ENCODE assay signal across 18 cellular contexts in the genomic region with DNA sequence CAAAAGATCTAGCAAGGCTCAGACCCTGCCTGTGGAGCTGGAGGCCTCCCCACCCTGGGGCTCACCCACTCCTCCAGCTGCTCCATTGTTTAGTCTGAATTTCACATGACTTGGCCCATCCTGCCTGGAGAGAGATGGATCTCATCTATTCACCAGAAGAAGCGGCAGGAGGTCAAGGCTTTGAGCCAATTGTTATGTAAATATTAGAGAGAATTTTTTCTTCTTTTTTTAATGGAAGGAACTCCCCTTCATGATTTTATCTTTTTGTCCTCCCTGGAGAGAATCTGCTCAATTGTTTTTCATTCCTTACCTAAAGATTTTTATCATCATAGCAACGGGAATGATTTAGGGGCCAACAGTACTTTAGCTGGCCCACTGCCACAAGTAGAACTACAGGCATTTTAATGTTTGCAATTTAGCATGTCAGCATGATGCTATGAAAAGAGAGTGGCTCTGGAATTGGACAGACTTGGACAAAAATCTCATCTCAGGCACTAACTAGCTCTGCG. TPM values are rescaled to one million over a fixed set of nuclear protein-coding genes. Genes with fewer than 3 reads are reported as not detected.
DNase-seq lines count a peak whose midpoint lies in the region; ATAC-seq and TF ChIP-seq lines count a peak whose summit lies in the region.
"Had no signal": no experiment of that assay in that cellular context is flagged by ENCODE, and none has a peak within 500 bp of the region (broad histone marks: within the 10 kb centered on the region; RNA-seq: fewer than 3 reads in every experiment).

No MANE protein-coding gene starts in this region.

- H3K27ac ChIP-seq in psoas muscle: peak overlapping the region; percentile 3
- H3K27ac ChIP-seq: 22Rv1 had no signal

- H3K9ac ChIP-seq in NT2/D1 (ENCODE audit: insufficient read length, low read depth): no peak overlapping the region

- peaks cover 23% of the 10 kb centered on the region for H3K36me3 ChIP-seq in NT2/D1 (ENCODE audit: insufficient read depth, insufficient read length, low read length)
- H3K36me3 ChIP-seq in psoas muscle (ENCODE audit: insufficient read depth in 1 of 2, low read depth in 1 of 2): peaks cover 0 to 24% of the 10 kb centered on the region in 2 donors

- TF ChIP-seq CTCF in fibroblast of the aortic adventitia (IDR thresholded peaks at IDR 0.05; ENCODE audit: insufficient read depth, low read length) (no peak), psoas muscle (IDR thresholded peaks at IDR 0.05) (no peak)

- intact Hi-C loops in psoas muscle (cut with DNase I): no loop called here

- H3K27me3 ChIP-seq in NT2/D1 (ENCODE audit: insufficient read depth, insufficient read length) (no peaks in the 10 kb centered on the region), psoas muscle (ENCODE audit: insufficient read depth in 3 of 3, low read length in 2 of 3) (no peaks in the 10 kb centered on the region)

- H3K9me3 ChIP-seq in NT2/D1 (ENCODE audit: insufficient read depth, low read length) (peaks cover 12% of the 10 kb centered on the region; the same call in 1 of the 2 replicates), psoas muscle (no peaks in the 10 kb centered on the region)

- WGBS in psoas muscle, 3 donors: 55 to 60% (median 59%) methylated on average over 3 of the region's 3 CpGs

- no peak overlapping the region for H3K4me3 ChIP-seq in NT2/D1 (ENCODE audit: insufficient read length, low read depth)
- H3K4me3 ChIP-seq in fibroblast of the aortic adventitia (ENCODE audit: low read depth, low read length): no peak overlapping the region
- H3K4me3 ChIP-seq in psoas muscle: no peak overlapping the region

- no peaks in the 10 kb centered on the region for H3K4me1 ChIP-seq in NT2/D1 (ENCODE audit: insufficient read depth, insufficient read length)
- peaks cover 17% of the 10 kb centered on the region for H3K4me1 ChIP-seq in psoas muscle

- DNase-seq in DMS 273 (lab: John Stamatoyannopoulos, UW; ENCODE audit: unreplicated experiment) (peak; percentile 21), DMS 273 treated with DMSO at 0.1 percent for 48 hours (lab: John Stamatoyannopoulos, UW) (no peak), NT2/D1 (ENCODE audit: low read depth, low spot score) (peak; percentile 57), fibroblast of the aortic adventitia (ENCODE audit: low read depth) (peak; percentile 62), psoas muscle (no peak), NCI-H446 treated with DMSO at 0.1 percent for 48 hours (lab: John Stamatoyannopoulos, UW) (no peak), DMS53 (lab: John Stamatoyannopoulos, UW) (no peak), dedifferentiated amniotic fluid mesenchymal stem cell (ENCODE audit: extremely low spot score) (no peak)
- DNase-seq: activated CD4-positive, alpha-beta T cell treated with anti-CD3 and anti-CD28 coated beads for 48 hours; caudate nucleus; CD4-positive, alpha-beta memory T cell; immature natural killer cell; MV-4-11; NCI-H510A; RPMI8226; small intestine had no signal

- no peak for ATAC-seq in psoas muscle
- ATAC-seq: esophagus mucosa had no signal

RNA-seq across cellular contexts. Expression of a gene that starts 44.2 kb away (rescaled TPM):
- 38.7 and 62.7 TPM in 2 replicates for total RNA-seq in fibroblast of the aortic adventitia (ENCODE audit: low replicate concordance)
- total RNA-seq in psoas muscle: 10 to 100 TPM; 53.4 to 92.7 (median 63.3) TPM
- 100 to 1,000 TPM in 2 of 3 donors, 10 to 100 TPM in 1; 93.2 to 144 (median 114) TPM for polyA plus RNA-seq in psoas muscle

Comparison
In these comparisons a context has a peak if more than half of its experiments do, and no peak if none do; other contexts are left out.
1. DNase-seq: peak in DMS 273 (single experiment), NT2/D1 (single experiment) and fibroblast of the aortic adventitia (single experiment); none in DMS 273 treated with DMSO at 0.1 percent for 48 hours (single experiment), psoas muscle (0 of 2), NCI-H446 treated with DMSO at 0.1 percent for 48 hours (single experiment), DMS53 (single experiment) and dedifferentiated amniotic fluid mesenchymal stem cell (single experiment).